ENCODE assay signal across 31 cellular contexts in the genomic region with DNA sequence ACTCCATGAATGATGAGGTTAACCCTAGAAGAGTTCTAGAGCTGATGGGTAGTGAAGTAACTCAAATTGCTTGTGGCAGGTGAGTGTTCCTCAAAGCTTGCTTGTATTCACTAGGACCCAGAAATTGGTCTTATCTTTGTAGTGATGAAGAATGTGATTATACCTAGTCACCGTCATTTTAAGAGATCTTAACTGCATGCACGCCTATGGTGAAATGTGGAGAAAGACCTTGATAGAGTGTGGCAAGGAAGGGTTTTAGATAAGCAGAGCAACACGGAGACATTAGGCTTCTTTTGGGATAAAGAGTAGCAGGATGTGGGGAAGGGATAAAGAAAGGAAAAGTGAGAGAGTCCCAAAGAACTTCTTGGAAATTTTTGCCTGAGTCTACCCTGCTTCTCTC.
"Had no signal": no experiment of that assay in that cellular context is flagged by ENCODE, and none has a peak within 500 bp of the region (broad histone marks: within the 10 kb centered on the region; RNA-seq: fewer than 3 reads in every experiment).

No MANE protein-coding gene starts in this region.

- H3K9me3 Mint-ChIP-seq: activated CD4-positive, alpha-beta memory T cell treated with anti-CD3 and anti-CD28 coated beads, Interleukin-2, amount 10 ng/mL, durations not matched to agents 7 days and 5 days; activated CD4-positive, alpha-beta T cell treated with anti-CD3 and anti-CD28 coated beads, Interleukin-2, amount 10 ng/mL, durations not matched to agents 24 days and 14 days; activated naive CD4-positive, alpha-beta T cell treated with anti-CD3 and anti-CD28 coated beads, Interleukin-2, amount 50 U/mL, for 72 hours; activated T-cell treated with anti-CD3 and anti-CD28 coated beads, Interleukin-2, amount 50 U/mL, for 24 hours; activated T-cell treated with anti-CD3 and anti-CD28 coated beads, Interleukin-2, amount 50 U/mL, for 72 hours; effector memory CD8-positive, alpha-beta T cell; T-helper 2 cell treated with Interferon-gamma antibody and Interleukin-4, amounts not matched to agents 5 μg/mL and 100 μg/mL, for 36 hours had no signal

- H3K9me3 ChIP-seq: adrenal gland, body of pancreas, esophagus muscularis mucosa, gastrocnemius medialis had no signal

- H3K27ac ChIP-seq: adrenal gland, body of pancreas, esophagus muscularis mucosa, foreskin keratinocyte, gastrocnemius medialis, WERI-Rb-1 had no signal

- H3K27ac Mint-ChIP-seq: activated CD4-positive, alpha-beta memory T cell treated with anti-CD3 and anti-CD28 coated beads, Interleukin-2, amount 10 ng/mL, durations not matched to agents 7 days and 5 days; activated CD4-positive, alpha-beta T cell treated with anti-CD3 and anti-CD28 coated beads for 36 hours; activated CD4-positive, alpha-beta T cell treated with anti-CD3 and anti-CD28 coated beads, Interleukin-2, amount 10 ng/mL, durations not matched to agents 24 days and 14 days; activated T-cell treated with anti-CD3 and anti-CD28 coated beads, Interleukin-2, amount 50 U/mL, for 24 hours; activated T-cell treated with anti-CD3 and anti-CD28 coated beads, Interleukin-2, amount 50 U/mL, for 72 hours; T-helper 2 cell treated with Interferon-gamma antibody and Interleukin-4, amounts not matched to agents 5 μg/mL and 100 μg/mL, for 36 hours had no signal

- H3K27me3 ChIP-seq: adrenal gland, body of pancreas, esophagus muscularis mucosa, foreskin keratinocyte, gastrocnemius medialis had no signal

- H3K27me3 Mint-ChIP-seq: activated CD4-positive, alpha-beta memory T cell treated with anti-CD3 and anti-CD28 coated beads, Interleukin-2, amount 10 ng/mL, durations not matched to agents 7 days and 5 days; activated CD4-positive, alpha-beta T cell treated with anti-CD3 and anti-CD28 coated beads for 36 hours; activated CD4-positive, alpha-beta T cell treated with anti-CD3 and anti-CD28 coated beads, Interleukin-2, amount 10 ng/mL, durations not matched to agents 24 days and 14 days; activated T-cell treated with anti-CD3 and anti-CD28 coated beads, Interleukin-2, amount 50 U/mL, for 24 hours; effector memory CD8-positive, alpha-beta T cell; T-helper 17 cell had no signal

- H3K4me3 ChIP-seq: adrenal gland, body of pancreas, esophagus muscularis mucosa, gastrocnemius medialis had no signal

- H3K4me3 Mint-ChIP-seq: activated CD4-positive, alpha-beta memory T cell treated with anti-CD3 and anti-CD28 coated beads, Interleukin-2, amount 10 ng/mL, durations not matched to agents 7 days and 5 days; activated CD4-positive, alpha-beta T cell treated with anti-CD3 and anti-CD28 coated beads for 36 hours; activated CD4-positive, alpha-beta T cell treated with anti-CD3 and anti-CD28 coated beads, Interleukin-2, amount 10 ng/mL, durations not matched to agents 24 days and 14 days; activated T-cell treated with anti-CD3 and anti-CD28 coated beads, Interleukin-2, amount 50 U/mL, for 24 hours; activated T-cell treated with anti-CD3 and anti-CD28 coated beads, Interleukin-2, amount 50 U/mL, for 72 hours; effector memory CD8-positive, alpha-beta T cell; T-helper 17 cell; T-helper 2 cell treated with Interferon-gamma antibody and Interleukin-4, amounts not matched to agents 5 μg/mL and 100 μg/mL, for 36 hours had no signal

- DNase-seq: activated CD4-positive, alpha-beta memory T cell treated with anti-CD3 and anti-CD28 coated beads, Interleukin-2, amount 10 ng/mL, durations not matched to agents 7 days and 5 days; activated CD4-positive, alpha-beta T cell treated with anti-CD3 and anti-CD28 coated beads for 36 hours; activated CD4-positive, alpha-beta T cell treated with anti-CD3 and anti-CD28 coated beads, Interleukin-2, amount 10 ng/mL, durations not matched to agents 24 days and 14 days; activated CD4-positive, CD25-positive, alpha-beta regulatory T cell; activated CD4-positive, CD25-positive, alpha-beta regulatory T cell treated with anti-CD3 and anti-CD28 coated beads, Interleukin-2, amount 50 U/mL, for 72 hours; activated CD8-positive, alpha-beta memory T cell treated with anti-CD3 and anti-CD28 coated beads, Interleukin-2, amount 50 U/mL, for 48 hours; activated effector memory CD4-positive, alpha-beta T cell treated with Interleukin-2 at 50 U/mL for 16 hours; activated gamma-delta T cell treated with Interleukin-2 at 50 U/mL for 16 hours; activated naive CD4-positive, alpha-beta T cell treated with Interleukin-2 at 50 U/mL for 16 hours; activated T-cell treated with anti-CD3 and anti-CD28 coated beads for 4 hours; activated T-cell treated with anti-CD3 and anti-CD28 coated beads, Interleukin-2, amount 50 U/mL, for 24 hours; activated T-cell treated with anti-CD3 and anti-CD28 coated beads, Interleukin-2, amount 50 U/mL, for 72 hours; adrenal gland; amygdala; aorta; body of pancreas; caudate nucleus; cortex of kidney; dermis blood vessel endothelial cell; effector CD4-positive, alpha-beta T cell; effector memory CD8-positive, alpha-beta T cell; erythroblast; foreskin keratinocyte; gastrocnemius medialis; T-helper 1 cell; T-helper 17 cell; T1000; WERI-Rb-1 had no signal

- ATAC-seq: activated CD4-positive, alpha-beta T cell treated with anti-CD3 and anti-CD28 coated beads for 36 hours; activated naive CD4-positive, alpha-beta T cell treated with anti-CD3 and anti-CD28 coated beads, Interleukin-2, amount 50 U/mL, for 72 hours; activated T-cell treated with anti-CD3 and anti-CD28 coated beads, Interleukin-2, amount 50 U/mL, for 72 hours; body of pancreas; effector memory CD8-positive, alpha-beta T cell; foreskin keratinocyte; gastrocnemius medialis; T-helper 17 cell had no signal
